ENCODE assay signal across 8 cellular contexts in the genomic region with DNA sequence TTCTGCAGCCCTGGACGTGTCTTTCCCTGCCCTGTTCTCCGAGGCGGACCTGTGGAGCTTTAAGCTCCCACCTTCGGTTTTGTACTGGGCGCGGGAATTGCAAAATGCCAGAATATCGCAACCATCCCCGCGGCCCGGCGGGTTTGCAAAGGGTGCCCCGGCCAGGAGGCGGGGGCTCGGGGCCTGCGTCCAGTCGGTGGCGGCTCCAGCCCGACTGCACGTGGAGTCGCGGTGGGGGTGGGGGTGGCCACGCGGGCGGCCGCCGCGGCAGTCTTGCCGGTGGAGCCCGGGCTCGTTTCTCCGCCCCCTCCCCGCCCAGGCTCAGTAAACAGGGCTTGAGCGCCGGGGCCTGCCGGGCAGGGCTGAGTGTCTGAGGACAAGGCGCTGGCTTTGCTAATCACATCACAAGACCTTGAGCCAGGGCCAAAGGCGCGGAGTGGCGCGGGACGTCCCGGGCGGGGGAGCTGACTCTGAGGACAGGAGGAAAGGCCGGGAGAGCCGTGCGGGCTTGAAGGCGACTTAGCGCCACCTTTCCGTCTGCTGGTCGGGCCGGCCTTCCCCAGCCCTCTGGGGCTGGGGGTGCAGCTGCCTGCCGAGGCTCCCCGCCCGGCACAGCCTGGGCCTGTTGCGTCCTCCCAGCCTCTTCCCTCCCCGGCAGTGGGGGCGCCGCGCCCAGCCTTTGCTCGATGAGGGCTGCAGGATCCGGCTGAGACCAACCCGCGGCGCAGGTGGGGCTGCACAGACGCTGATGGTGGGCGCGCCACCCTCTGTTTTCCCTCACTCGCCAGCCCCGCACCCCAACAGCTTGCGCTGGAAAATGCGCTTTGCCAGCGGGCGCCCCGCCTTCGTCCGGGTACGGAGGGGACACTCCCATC. TPM values are rescaled to one million over a fixed set of nuclear protein-coding genes. Genes with fewer than 3 reads are reported as not detected.
DNase-seq lines count a peak whose midpoint lies in the region; ATAC-seq and TF ChIP-seq lines count a peak whose summit lies in the region.

No MANE protein-coding gene starts in this region.

- H3K4me3 ChIP-seq in Loucy (ENCODE audit: low read length, poor library complexity, severe bottlenecking) (peak overlapping the region; percentile 97), adrenal gland (peak overlapping the region; percentile 54 to 96 (median 70)), heart right ventricle (peak overlapping the region; percentile 70 to 96 (median 88)), upper lobe of right lung (peak overlapping the region; percentile 82)

- intact Hi-C loops in adrenal gland (cut with DNase I) = loop anchor here (2.0 to 10.0 kb wide), 4 partner anchors 92 to 392 kb away; no protein-coding TSS in a partner anchor
- intact Hi-C loops in heart right ventricle (cut with DNase I) = loop anchor here (1.0 to 10.0 kb wide), 20 partner anchors 95 to 400 kb away; no protein-coding TSS in a partner anchor
- intact Hi-C loops in posterior cingulate gyrus (cut with DNase I) = no loop called here
- intact Hi-C loops in upper lobe of right lung (cut with DNase I) = loop anchor here (5.0 to 10.0 kb wide), 3 partner anchors 92 to 280 kb away; no protein-coding TSS in a partner anchor

- peaks cover 29% of the 10 kb centered on the region for H4K20me1 ChIP-seq in Loucy (ENCODE audit: insufficient read depth, low read length, poor library complexity, severe bottlenecking)

- peak; percentile 53 to 76 for TF ChIP-seq POLR2A in adrenal gland (IDR thresholded peaks at IDR 0.05)

- no peaks in the 10 kb centered on the region for H3K27me3 ChIP-seq in Loucy (ENCODE audit: insufficient read depth, low read length, poor library complexity, severe bottlenecking)
- H3K27me3 ChIP-seq in adrenal gland = no peaks in the 10 kb centered on the region
- no peaks in the 10 kb centered on the region for H3K27me3 ChIP-seq in heart right ventricle
- H3K27me3 ChIP-seq in upper lobe of right lung = no peaks in the 10 kb centered on the region

- no peaks in the 10 kb centered on the region for H3K9me3 ChIP-seq in Loucy (ENCODE audit: insufficient read depth, low read depth, low read length)
- H3K9me3 ChIP-seq in adrenal gland (replicated peaks in 1 of 3) = no peaks in the 10 kb centered on the region
- no peaks in the 10 kb centered on the region for H3K9me3 ChIP-seq in heart right ventricle
- no peaks in the 10 kb centered on the region for H3K9me3 ChIP-seq in upper lobe of right lung

- ATAC-seq in GM21447 (IDR thresholded peaks at IDR 0.05; ENCODE audit: unreplicated experiment) (peak; percentile 17), heart right ventricle (peak; percentile 65 to 85 (median 75)), upper lobe of right lung (peak; percentile 75)

- DNase-seq in COR-L47 (lab: John Stamatoyannopoulos, UW) (peak; percentile 66), SW480 (ENCODE audit: low spot score) (peak; percentile 84), adrenal gland (peak; percentile 96 to 98 (median 98)), heart right ventricle (peak; percentile 93 to 95), posterior cingulate gyrus (peak; percentile 81 to 98 (median 90)), upper lobe of right lung (peak; percentile 98)

- H3K4me2 ChIP-seq in Loucy (ENCODE audit: low read depth, low read length, poor library complexity, severe bottlenecking) = peak overlapping the region; percentile 89

- H3K36me3 ChIP-seq in Loucy (ENCODE audit: insufficient read depth, low read length) (peaks cover 33% of the 10 kb centered on the region), adrenal gland (replicated peaks in 1 of 2) (peaks cover 0 to 42% of the 10 kb centered on the region in 2 donors), heart right ventricle (peaks cover 0 to 50% (median 16%) of the 10 kb centered on the region in 9 donors), upper lobe of right lung (peaks cover 45% of the 10 kb centered on the region)

- H3K79me2 ChIP-seq in Loucy (ENCODE audit: insufficient read depth, low read length) = peaks cover 61% of the 10 kb centered on the region

- peaks cover 8% of the 10 kb centered on the region for H3F3A ChIP-seq in Loucy (ENCODE audit: low read depth)

- peak overlapping the region; percentile 34; the same call in 1 of the 2 replicates for H2AFZ ChIP-seq in Loucy (ENCODE audit: low read length)

- H3K27ac ChIP-seq in adrenal gland (peak overlapping the region; percentile 95 to 100 (median 99)), heart right ventricle (peak overlapping the region; percentile 96 to 100 (median 99)), upper lobe of right lung (peak overlapping the region; percentile 98)

- H3K9me2 ChIP-seq in Loucy (replicated peaks; ENCODE audit: low read depth, low read length) = no peaks in the 10 kb centered on the region

- TF ChIP-seq CTCF in Loucy (conservative IDR thresholded peaks at IDR 0.05; ENCODE audit: low read length) = no peak
- peak in 3 of 6 experiments; percentile 35 to 49 (median 35) for TF ChIP-seq CTCF in adrenal gland (IDR thresholded peaks at IDR 0.05)
- TF ChIP-seq CTCF in heart right ventricle (IDR thresholded peaks at IDR 0.05) = peak in 5 of 9 donors; percentile 47 to 70 (median 51)
- peak; percentile 46 for TF ChIP-seq CTCF in upper lobe of right lung (IDR thresholded peaks at IDR 0.05)

- 0 to 3% (median 1%) methylated on average over 19 to 77 of the region's 77 CpGs for WGBS in adrenal gland, 4 donors
- 1 to 2% methylated on average over 62 to 77 of the region's 77 CpGs for WGBS in heart right ventricle, 2 donors

- H3K9ac ChIP-seq in Loucy (ENCODE audit: low read depth, low read length, poor library complexity, severe bottlenecking) = peak overlapping the region; percentile 100

- H3K4me1 ChIP-seq in Loucy (ENCODE audit: insufficient read depth, low read length, poor library complexity, severe bottlenecking) (peaks cover 36% of the 10 kb centered on the region), adrenal gland (replicated peaks in 1 of 2) (peaks cover 20 to 31% of the 10 kb centered on the region in 2 donors), heart right ventricle (peaks cover 0 to 56% (median 41%) of the 10 kb centered on the region in 9 donors), upper lobe of right lung (peaks cover 29% of the 10 kb centered on the region)

RNA-seq across cellular contexts. Expression of a gene that starts 0.8 kb away (rescaled TPM):
- total RNA-seq in adrenal gland (100 to 1,000 TPM in 5 of 8 donors, 10 to 100 TPM in 3; 46.2 to 333 (median 111) TPM), heart right ventricle (10 to 100 TPM; 34.4 to 69.6 (median 42.3) TPM), upper lobe of right lung (139 TPM)
- polyA plus RNA-seq in adrenal gland (100 to 1,000 TPM in 2 of 3 donors, 10 to 100 TPM in 1; 29.2 to 159 (median 105) TPM), heart right ventricle (10 to 100 TPM; 26.8 to 53.2 TPM)

Comparison
In these comparisons a context has a peak if more than half of its experiments do, and no peak if none do; other contexts are left out.
1. Peak in every context shown above with its lines: DNase-seq, ATAC-seq, H3K4me3 ChIP-seq and H3K27ac ChIP-seq.
2. ATAC-seq: peak in every context shown above with its lines; median percentile 75 in heart right ventricle; 75 in upper lobe of right lung; 17 in GM21447.